Comparison of ENCODE assay signal across 15 cellular contexts in the genomic region with DNA sequence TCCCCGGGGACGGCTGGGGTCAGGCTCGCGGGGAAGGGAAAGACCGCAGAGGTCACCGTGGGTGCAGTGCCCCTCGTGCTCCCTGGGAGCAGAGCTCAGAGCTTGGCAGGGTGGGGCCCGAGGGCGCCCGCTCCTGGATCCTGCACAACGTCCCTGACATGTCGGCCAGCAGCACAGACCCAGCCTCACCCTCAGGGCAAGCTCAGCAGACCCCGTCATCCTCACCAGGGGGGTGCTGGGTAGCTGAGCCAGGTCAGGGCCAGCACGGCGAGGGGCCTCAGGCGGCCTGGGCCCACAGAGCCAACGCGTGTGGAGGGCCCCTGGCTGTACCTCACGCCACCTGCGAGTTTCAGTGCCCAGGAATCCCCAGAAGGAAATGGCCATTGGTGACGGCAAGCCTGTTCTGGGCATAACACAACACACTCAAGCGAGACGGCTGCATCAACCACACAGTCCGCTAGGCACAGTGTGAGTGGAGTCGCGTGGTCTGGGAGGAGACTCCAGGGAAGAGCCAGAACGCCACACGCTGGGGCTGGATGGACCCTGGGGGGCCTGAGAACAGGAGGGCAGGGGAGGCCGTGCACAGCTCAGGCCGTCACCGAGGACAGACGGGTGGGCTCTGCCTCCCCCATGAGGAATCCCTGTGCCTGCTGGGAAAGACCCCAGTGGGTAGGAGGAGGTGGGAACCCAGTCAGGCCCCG.
DNase-seq lines count a peak whose midpoint lies in the region; ATAC-seq and TF ChIP-seq lines count a peak whose summit lies in the region.
"Had no signal": no experiment of that assay in that cellular context is flagged by ENCODE, and none has a peak within 500 bp of the region (broad histone marks: within the 10 kb centered on the region; RNA-seq: fewer than 3 reads in every experiment).

No MANE protein-coding gene starts in this region.

- H3K27me3 ChIP-seq in HCT116 (ENCODE audit: insufficient read depth, low read length) (no peaks in the 10 kb centered on the region), ovary (no peaks in the 10 kb centered on the region)
- H3K27me3 ChIP-seq: BE2C had no signal

- H3K36me3 ChIP-seq in HCT116 (ENCODE audit: control insufficient read depth in 1 of 2, insufficient read depth in 2 of 2, low read length in 2 of 2) (peaks cover 48 to 56% of the 10 kb centered on the region in 2 experiments; a peak in 3 of 4 replicates), ovary (no peaks in the 10 kb centered on the region)

- H3K27ac Mint-ChIP-seq in activated CD8-positive, alpha-beta T cell treated with anti-CD3 and anti-CD28 coated beads, Interleukin-2, amount 10 ng/mL, durations not matched to agents 7 days and 5 days: peak overlapping the region; percentile 39
- H3K27ac Mint-ChIP-seq in activated CD8-positive, alpha-beta T cell treated with anti-CD3 and anti-CD28 coated beads for 36 hours: no peak overlapping the region
- H3K27ac Mint-ChIP-seq in central memory CD8-positive, alpha-beta T cell (ENCODE audit: low read depth): peak overlapping the region; percentile 62

- no peak overlapping the region for H2AFZ ChIP-seq in HCT116 (ENCODE audit: low read depth, low read length, poor library complexity, severe bottlenecking)
- H2AFZ ChIP-seq: PC-9 had no signal

- H3K9me3 Mint-ChIP-seq in activated CD8-positive, alpha-beta T cell treated with anti-CD3 and anti-CD28 coated beads, Interleukin-2, amount 10 ng/mL, durations not matched to agents 7 days and 5 days (ENCODE audit: insufficient read depth): no peaks in the 10 kb centered on the region
- no peaks in the 10 kb centered on the region for H3K9me3 Mint-ChIP-seq in activated CD8-positive, alpha-beta T cell treated with anti-CD3 and anti-CD28 coated beads for 36 hours
- H3K9me3 Mint-ChIP-seq in central memory CD8-positive, alpha-beta T cell: no peaks in the 10 kb centered on the region
- H3K9me3 Mint-ChIP-seq: naive thymus-derived CD8-positive, alpha-beta T cell had no signal

- CTCF ChIA-PET in activated CD8-positive, alpha-beta T cell treated with anti-CD3 and anti-CD28 coated beads, Interleukin-2, amount 10 ng/mL, durations not matched to agents 7 days and 5 days (lab: Charles Lee): interaction anchor here (1.3 kb wide), 1 partner anchor 11 kb away, joined by 3 read pairs; no protein-coding TSS in a partner anchor
- CTCF ChIA-PET in activated CD8-positive, alpha-beta T cell treated with anti-CD3 and anti-CD28 coated beads for 36 hours (lab: Charles Lee): no interaction called here
- CTCF ChIA-PET in HCT116 (lab: Charles Lee): no interaction called here

- no peak overlapping the region for H3K4me2 ChIP-seq in HCT116 (ENCODE audit: low read length)
- H3K4me2 ChIP-seq: PC-9, smooth muscle cell had no signal

- TF ChIP-seq RAD21 in HCT116 (IDR thresholded peaks at IDR 0.05; ENCODE audit: low read depth): no peak

- peaks cover 30% of the 10 kb centered on the region for H3K36me3 Mint-ChIP-seq in activated CD8-positive, alpha-beta T cell treated with anti-CD3 and anti-CD28 coated beads, Interleukin-2, amount 10 ng/mL, durations not matched to agents 7 days and 5 days (ENCODE audit: low read depth)
- peaks cover 27% of the 10 kb centered on the region for H3K36me3 Mint-ChIP-seq in activated CD8-positive, alpha-beta T cell treated with anti-CD3 and anti-CD28 coated beads for 36 hours (ENCODE audit: low read depth)
- peaks cover 44% of the 10 kb centered on the region for H3K36me3 Mint-ChIP-seq in central memory CD8-positive, alpha-beta T cell (ENCODE audit: insufficient read depth)

- H3K4me1 Mint-ChIP-seq in activated CD8-positive, alpha-beta T cell treated with anti-CD3 and anti-CD28 coated beads, Interleukin-2, amount 10 ng/mL, durations not matched to agents 7 days and 5 days (ENCODE audit: low read depth): no peaks in the 10 kb centered on the region
- H3K4me1 Mint-ChIP-seq in activated CD8-positive, alpha-beta T cell treated with anti-CD3 and anti-CD28 coated beads for 36 hours (ENCODE audit: low read depth): no peaks in the 10 kb centered on the region
- H3K4me1 Mint-ChIP-seq in central memory CD8-positive, alpha-beta T cell: peaks cover 5% of the 10 kb centered on the region

- H4K20me1 ChIP-seq in HCT116 (ENCODE audit: insufficient read depth): no peaks in the 10 kb centered on the region

- H3K4me3 ChIP-seq in HCT116 (replicated peaks in 1 of 2; ENCODE audit: low read depth in 1 of 2, low read length in 2 of 2) (no peak overlapping the region), ovary (no peak overlapping the region)
- H3K4me3 ChIP-seq: PC-9, smooth muscle cell had no signal

- H3K79me2 ChIP-seq in HCT116 (ENCODE audit: insufficient read depth, low read length): peaks cover 26% of the 10 kb centered on the region; the same call in 1 of the 2 replicates

- H3K4me1 ChIP-seq in HCT116 (ENCODE audit: control insufficient read depth in 1 of 2, insufficient read depth in 2 of 2, low read length in 2 of 2) (no peaks in the 10 kb centered on the region), ovary (ENCODE audit: insufficient read depth) (peaks cover 10% of the 10 kb centered on the region)
- H3K4me1 ChIP-seq: BE2C had no signal

- intact Hi-C loops in activated CD8-positive, alpha-beta T cell treated with anti-CD3 and anti-CD28 coated beads for 36 hours (cut with micrococcal nuclease): no loop called here
- intact Hi-C loops in HCT116 (cut with micrococcal nuclease): no loop called here
- intact Hi-C loops in ovary (cut with DNase I): no loop called here

- H3K9me3 ChIP-seq in HCT116 (ENCODE audit: control insufficient read depth in 1 of 2, insufficient read depth in 1 of 2, low read depth in 1 of 2, low read length in 2 of 2): no peaks in the 10 kb centered on the region
- H3K9me3 ChIP-seq in ovary: no peaks in the 10 kb centered on the region
- H3K9me3 ChIP-seq: BE2C had no signal

- no peak for TF ChIP-seq EP300 in ovary (IDR thresholded peaks at IDR 0.05)

- no peak overlapping the region for H3K27ac ChIP-seq in HCT116 (ENCODE audit: low read depth, low read length)
- H3K27ac ChIP-seq in ovary: no peak overlapping the region
- H3K27ac ChIP-seq: PC-9, VCaP had no signal

- no peaks in the 10 kb centered on the region for H3K27me3 Mint-ChIP-seq in activated CD8-positive, alpha-beta T cell treated with anti-CD3 and anti-CD28 coated beads, Interleukin-2, amount 10 ng/mL, durations not matched to agents 7 days and 5 days (ENCODE audit: low read depth)
- no peaks in the 10 kb centered on the region for H3K27me3 Mint-ChIP-seq in activated CD8-positive, alpha-beta T cell treated with anti-CD3 and anti-CD28 coated beads for 36 hours
- no peaks in the 10 kb centered on the region for H3K27me3 Mint-ChIP-seq in central memory CD8-positive, alpha-beta T cell
- H3K27me3 Mint-ChIP-seq: naive thymus-derived CD8-positive, alpha-beta T cell had no signal

- POLR2A ChIA-PET in activated CD8-positive, alpha-beta T cell treated with anti-CD3 and anti-CD28 coated beads, Interleukin-2, amount 10 ng/mL, durations not matched to agents 7 days and 5 days (lab: Charles Lee): no interaction called here
- POLR2A ChIA-PET in activated CD8-positive, alpha-beta T cell treated with anti-CD3 and anti-CD28 coated beads for 36 hours (lab: Charles Lee): no interaction called here
- POLR2A ChIA-PET in HCT116 (lab: Charles Lee): no interaction called here

- no peak overlapping the region for H3K4me3 Mint-ChIP-seq in activated CD8-positive, alpha-beta T cell treated with anti-CD3 and anti-CD28 coated beads, Interleukin-2, amount 10 ng/mL, durations not matched to agents 7 days and 5 days
- H3K4me3 Mint-ChIP-seq in activated CD8-positive, alpha-beta T cell treated with anti-CD3 and anti-CD28 coated beads for 36 hours: no peak overlapping the region
- H3K4me3 Mint-ChIP-seq in central memory CD8-positive, alpha-beta T cell: no peak overlapping the region
- H3K4me3 Mint-ChIP-seq: naive thymus-derived CD8-positive, alpha-beta T cell had no signal

- TF ChIP-seq CTCF in activated CD8-positive, alpha-beta T cell treated with anti-CD3 and anti-CD28 coated beads for 36 hours (IDR thresholded peaks at IDR 0.05): no peak
- no peak for TF ChIP-seq CTCF in HCT116 (IDR thresholded peaks at IDR 0.05 in 2 of 3, conservative IDR thresholded peaks at IDR 0.05 in 1 of 3; ENCODE audit: borderline replicate concordance in 1 of 3, insufficient read depth in 1 of 3, low read depth in 2 of 3, low read length in 2 of 3)
- TF ChIP-seq CTCF in ovary (IDR thresholded peaks at IDR 0.05): no peak

- 65 to 82% (median 67%) methylated on average over 28 to 33 of the region's 33 CpGs for WGBS in ovary, 3 donors

- H3K9me2 ChIP-seq in HCT116 (ENCODE audit: insufficient read depth): no peaks in the 10 kb centered on the region

- H3K9ac ChIP-seq in HCT116 (ENCODE audit: low read length): no peak overlapping the region

- BruUV-seq in HCT116 (replicated peaks; lab: Mats Ljungman, UMichigan): no TSS peak

- no peak for ATAC-seq in activated CD8-positive, alpha-beta T cell treated with anti-CD3 and anti-CD28 coated beads, Interleukin-2, amount 10 ng/mL, durations not matched to agents 7 days and 5 days
- no peak for ATAC-seq in activated CD8-positive, alpha-beta T cell treated with anti-CD3 and anti-CD28 coated beads for 36 hours
- ATAC-seq in HCT116: 0 out of 2 replicates have a peak, but pooled peaks have one; percentile 6
- ATAC-seq in central memory CD8-positive, alpha-beta T cell (replicated peaks; ENCODE audit: extremely low read depth, poor library complexity, severe bottlenecking): no peak
- ATAC-seq in HG03378 (IDR thresholded peaks at IDR 0.05; ENCODE audit: unreplicated experiment): no peak
- ATAC-seq: naive thymus-derived CD8-positive, alpha-beta T cell had no signal

- RAD21 ChIA-PET in HCT116 (lab: Charles Lee; ENCODE audit: low non-redundant PET in 1 of 2, low total read pairs in 2 of 2, uncharacterized antibody in 2 of 2, unreplicated experiment in 2 of 2): no interaction called here

- DNase-seq in activated CD8-positive, alpha-beta T cell treated with anti-CD3 and anti-CD28 coated beads, Interleukin-2, amount 10 ng/mL, durations not matched to agents 7 days and 5 days: no peak
- no peak for DNase-seq in activated CD8-positive, alpha-beta T cell treated with anti-CD3 and anti-CD28 coated beads for 36 hours
- DNase-seq in HCT116 (ENCODE audit: low read depth, low spot score): no peak
- no peak for DNase-seq in central memory CD8-positive, alpha-beta T cell (ENCODE audit: low spot score in 2 of 2)
- DNase-seq in ovary: peak in 3 of 5 donors; percentile 41 to 72 (median 51)
- DNase-seq in NCI-H2227 (lab: John Stamatoyannopoulos, UW; ENCODE audit: unreplicated experiment): no peak
- no peak for DNase-seq in HuH-7 (ENCODE audit: low spot score)
- DNase-seq: activated CD4-positive, alpha-beta T cell treated with anti-CD3 and anti-CD28 coated beads, Interleukin-2, amount 50 U/mL, for 1 hour; BE2C; PC-9; stimulated activated CD4-positive, alpha-beta T cell treated with anti-CD3 and anti-CD28 coated beads, Interleukin-4, amount 100 ng/mL, for 4 hours had no signal

- TF ChIP-seq POLR2A in HCT116 (IDR thresholded peaks at IDR 0.05; ENCODE audit: borderline replicate concordance, extremely low read depth, insufficient read depth, insufficient read length) (no peak), ovary (IDR thresholded peaks at IDR 0.05) (no peak)

TF ChIP-seq in HCT116, 20 proteins besides CTCF, POLR2A, EP300 and RAD21:
- peak; percentile 11; the same call in 1 of the 2 replicates for TF ChIP-seq POLR2AphosphoS5 (IDR thresholded peaks at IDR 0.05; ENCODE audit: low read depth, low read length)
- no peak for TF ChIP-seq JUND (IDR thresholded peaks at IDR 0.05)

Comparison
In these comparisons a context has a peak if more than half of its experiments do, and no peak if none do; other contexts are left out.
1. DNase-seq: peak in ovary (3 of 5); none in activated CD8-positive, alpha-beta T cell treated with anti-CD3 and anti-CD28 coated beads, Interleukin-2, amount 10 ng/mL, durations not matched to agents 7 days and 5 days (single experiment), activated CD8-positive, alpha-beta T cell treated with anti-CD3 and anti-CD28 coated beads for 36 hours (single experiment), HCT116 (single experiment), central memory CD8-positive, alpha-beta T cell (0 of 2), NCI-H2227 (single experiment) and HuH-7 (single experiment).